In genomic region chr17:6384481-6384880, GRCh38 we compare ENCODE assay signal across 1 cellular context.
TF ChIP-seq lines count a peak whose summit lies in the region.

No MANE protein-coding gene starts in this region.

TF ChIP-seq in H1, 55 proteins besides CTCF, POLR2A, EP300 and RAD21:
- TF ChIP-seq MAFK (IDR thresholded peaks at IDR 0.05; ENCODE audit: low read depth, low read length), result no peak
- TF ChIP-seq EZH2 (IDR thresholded peaks at IDR 0.05; ENCODE audit: low read depth, low read length, severe bottlenecking), result no peak
- no peak for TF ChIP-seq TBP (IDR thresholded peaks at IDR 0.05; ENCODE audit: low read depth, low read length)
- TF ChIP-seq POU5F1 (IDR thresholded peaks at IDR 0.05; ENCODE audit: low read depth, low read length), result no peak
- no peak for TF ChIP-seq FOSL1 (IDR thresholded peaks at IDR 0.05; ENCODE audit: insufficient read depth, low read depth, low read length)
- no peak for TF ChIP-seq CBX5 (IDR thresholded peaks at IDR 0.05; ENCODE audit: low read depth, low read length)
- no peak for TF ChIP-seq USF2 (IDR thresholded peaks at IDR 0.05; ENCODE audit: low read length)
- TF ChIP-seq CEBPB (IDR thresholded peaks at IDR 0.05; ENCODE audit: low read depth, low read length), result no peak
- no peak for TF ChIP-seq SP4 (IDR thresholded peaks at IDR 0.05; ENCODE audit: low read length)
- TF ChIP-seq EGR1 (IDR thresholded peaks at IDR 0.05; ENCODE audit: borderline replicate concordance, low read depth, low read length), result no peak
- no peak for TF ChIP-seq CHD2 (IDR thresholded peaks at IDR 0.05; ENCODE audit: low read length)
- TF ChIP-seq CHD7 (IDR thresholded peaks at IDR 0.05; ENCODE audit: insufficient replicate concordance, low read length), result no peak
- no peak for TF ChIP-seq SP2 (IDR thresholded peaks at IDR 0.05; ENCODE audit: low read length)
- TF ChIP-seq NANOG (IDR thresholded peaks at IDR 0.05; ENCODE audit: insufficient read depth, low read depth, low read length, poor library complexity, severe bottlenecking), result no peak
- no peak for TF ChIP-seq ASH2L (IDR thresholded peaks at IDR 0.05; ENCODE audit: low read length)
- TF ChIP-seq ATF2 (IDR thresholded peaks at IDR 0.05; ENCODE audit: low read length), result no peak
- no peak for TF ChIP-seq YY1 (IDR thresholded peaks at IDR 0.05; ENCODE audit: low read depth, low read length)
- TF ChIP-seq CHD1 (IDR thresholded peaks at IDR 0.05; ENCODE audit: low read depth, low read length), result no peak
- no peak for TF ChIP-seq GABPA (IDR thresholded peaks at IDR 0.05; ENCODE audit: borderline replicate concordance, insufficient read depth, low read length)
TF ChIP-seq in H1: peak in this region for 0.
